21 cellular contexts compared by ENCODE assay signal in genomic region chrX:19907794-19908193, GRCh38. TPM values are rescaled to one million over a fixed set of nuclear protein-coding genes. Genes with fewer than 3 reads are reported as not detected.
A peak's percentile ranks its signal among the peaks of the same experiment; 100 is the strongest.
DNase-seq lines count a peak whose midpoint lies in the region; ATAC-seq, FAIRE-seq and TF ChIP-seq lines count a peak whose summit lies in the region.
"Had no signal": no experiment of that assay in that cellular context is flagged by ENCODE, and none has a peak within 500 bp of the region (broad histone marks: within the 10 kb centered on the region; RNA-seq: fewer than 3 reads in every experiment).

No MANE protein-coding gene starts in this region.

- POLR2A ChIA-PET in PC-3 (lab: Charles Lee; ENCODE audit: unreplicated experiment): interaction anchor here (0.7 kb wide), 1 partner anchor 211 kb away, joined by 3 read pairs; no protein-coding TSS in a partner anchor

- H3K9ac ChIP-seq in GM23248 (no peak overlapping the region), PC-3 (ENCODE audit: low read length) (no peak overlapping the region)
- H3K9ac ChIP-seq: SK-N-SH had no signal

- no peaks in the 10 kb centered on the region for H3K79me2 ChIP-seq in GM23248 (ENCODE audit: insufficient read depth)
- H3K79me2 ChIP-seq in PC-3 (ENCODE audit: low read length): no peaks in the 10 kb centered on the region

- H3F3A ChIP-seq in GM23248 (ENCODE audit: insufficient read depth) (no peaks in the 10 kb centered on the region), PC-3 (ENCODE audit: low read length, unreplicated experiment) (no peaks in the 10 kb centered on the region)

- in situ Hi-C loops in GM23248 (cut with MboI): no loop called here

- no peaks in the 10 kb centered on the region for H3K36me3 ChIP-seq in GM23248 (ENCODE audit: low read depth)
- H3K36me3 ChIP-seq in PC-3 (ENCODE audit: low read depth, low read length): no peaks in the 10 kb centered on the region
- H3K36me3 ChIP-seq: thoracic aorta had no signal

- 89 to 100% methylated on average over 1 to 2 of the region's 2 CpGs for WGBS in GM23248 (ENCODE audit: low coverage in 1 of 2, low lambda C conversion rate in 2 of 2, missing lambda C conversion rate in 2 of 2), 2 experiments

- H3K27ac ChIP-seq in GM23248: no peak overlapping the region
- no peak overlapping the region for H3K27ac ChIP-seq in PC-3 (ENCODE audit: low read length)
- H3K27ac ChIP-seq: body of pancreas, thoracic aorta had no signal

- TF ChIP-seq CTCF in D721Med (IDR thresholded peaks at IDR 0.05; ENCODE audit: insufficient read depth, missing control alignments): peak; percentile 1
- peak; percentile 35 for TF ChIP-seq CTCF in PC-3 (conservative IDR thresholded peaks at IDR 0.05; ENCODE audit: low read depth, low read length)
- TF ChIP-seq CTCF in epithelial cell of esophagus (IDR thresholded peaks at IDR 0.05; ENCODE audit: insufficient read depth, low read depth, low read length, missing control alignments): peak; percentile 26

- no peaks in the 10 kb centered on the region for H3K27me3 ChIP-seq in GM23248 (replicated peaks; ENCODE audit: insufficient read depth)
- no peaks in the 10 kb centered on the region for H3K27me3 ChIP-seq in PC-3 (ENCODE audit: low read length)
- H3K27me3 ChIP-seq: body of pancreas had no signal

- H2AFZ ChIP-seq in GM23248 (no peak overlapping the region), PC-3 (ENCODE audit: low read length) (no peak overlapping the region)

- no TSS peak for BruUV-seq in PC-3 (replicated peaks; lab: Mats Ljungman, UMichigan)

- H3K4me2 ChIP-seq in GM23248 (ENCODE audit: unreplicated experiment) (no peak overlapping the region), PC-3 (ENCODE audit: low read length) (no peak overlapping the region)
- H3K4me2 ChIP-seq: SK-N-SH had no signal

- H3K9me2 ChIP-seq in GM23248 (ENCODE audit: insufficient read depth) (no peaks in the 10 kb centered on the region), PC-3 (replicated peaks; ENCODE audit: low read length) (no peaks in the 10 kb centered on the region)
- H3K9me2 ChIP-seq: SK-N-SH had no signal

- H4K20me1 ChIP-seq in GM23248 (ENCODE audit: insufficient read depth): no peaks in the 10 kb centered on the region
- no peaks in the 10 kb centered on the region for H4K20me1 ChIP-seq in PC-3 (ENCODE audit: low read length)

- CTCF ChIA-PET in PC-3 (lab: Charles Lee): no interaction called here

- H3K4me3 ChIP-seq in GM23248 (no peak overlapping the region), PC-3 (ENCODE audit: low read length) (no peak overlapping the region), epithelial cell of esophagus (ENCODE audit: low read length) (no peak overlapping the region)
- H3K4me3 ChIP-seq: body of pancreas, thoracic aorta had no signal

- no peaks in the 10 kb centered on the region for H3K9me3 ChIP-seq in GM23248 (ENCODE audit: low read depth)
- H3K9me3 ChIP-seq in PC-3 (ENCODE audit: low read length): no peaks in the 10 kb centered on the region
- H3K9me3 ChIP-seq: body of pancreas, SK-N-SH, thoracic aorta had no signal

- H3K4me1 ChIP-seq in GM23248 (ENCODE audit: insufficient read depth): no peaks in the 10 kb centered on the region
- H3K4me1 ChIP-seq in PC-3 (ENCODE audit: insufficient read depth, low read length): peaks cover 4% of the 10 kb centered on the region
- H3K4me1 ChIP-seq: body of pancreas had no signal

- intact Hi-C loops in PC-3 (cut with micrococcal nuclease): loop anchor here (5.0 kb wide), 1 partner anchor 210 kb away; the partner anchor contains the start of gene MAP7D2

- peak; percentile 33; the same call in 1 of the 2 replicates for ATAC-seq in PC-3
- no peak for ATAC-seq in HG02763 (IDR thresholded peaks at IDR 0.05; ENCODE audit: unreplicated experiment)
- ATAC-seq in HG03521 (IDR thresholded peaks at IDR 0.05; ENCODE audit: unreplicated experiment): no peak
- ATAC-seq: body of pancreas, WTC11 had no signal

- DNase-seq in D721Med (ENCODE audit: insufficient read length, low spot score) (no peak), GM23248 (peak; percentile 15), PC-3 (no peak), epithelial cell of esophagus (ENCODE audit: low read depth) (no peak)
- DNase-seq in stimulated activated CD4-positive, alpha-beta T cell treated with anti-CD3 and anti-CD28 coated beads, Interleukin-1b, Interleukin-23, amount 100 ng/mL, for 48 hours: no peak
- DNase-seq: activated CD4-positive, alpha-beta T cell treated with anti-CD3 and anti-CD28 coated beads, Interleukin-2, amount 50 U/mL, for 48 hours; body of pancreas; CD8-positive, alpha-beta memory T cell; mesendoderm; naive B cell; NCI-H1694; NCI-H226; NK-92 treated with Interleukin-12 subunit alpha and Interleukin-12 subunit beta, amount 100 ng/mL, for 24 hours; nucleus accumbens; SK-N-SH; stimulated activated CD4-positive, alpha-beta T cell treated with anti-CD3 and anti-CD28 coated beads, Interleukin-4, amount 100 ng/mL, for 24 hours; stimulated activated naive CD4-positive, alpha-beta T cell treated with Interleukin-2 at 50 U/mL for 16 hours had no signal

- FAIRE-seq in D721Med (lab: Jason Lieb, UNC): no peak

RNA-seq across cellular contexts. Expression of gene SH3KBP1, which starts 20.4 kb away (rescaled TPM):
- total RNA-seq in GM23248 (2014; rRNA removed; shearing (Covaris generic)): 32.2 and 39.0 TPM in 2 replicates
- 85.9 and 87.9 TPM in 2 replicates for polyA plus RNA-seq in GM23248 (2016; fragmentation: Nextera tagmentation; extraction: Ambion mirVana)
- total RNA-seq in PC-3 (2014; rRNA removed): 20.7 and 24.5 TPM in 2 replicates
